9 cellular contexts compared by ENCODE assay signal in genomic region chr5:141692533-141692888, GRCh38. TPM values are rescaled to one million over a fixed set of nuclear protein-coding genes. Genes with fewer than 3 reads are reported as not detected.
DNase-seq lines count a peak whose midpoint lies in the region; ATAC-seq, FAIRE-seq and TF ChIP-seq lines count a peak whose summit lies in the region.
"Had no signal": no experiment of that assay in that cellular context is flagged by ENCODE, and none has a peak within 500 bp of the region (broad histone marks: within the 10 kb centered on the region; RNA-seq: fewer than 3 reads in every experiment).

No MANE protein-coding gene starts in this region.

- no peak for DNase-seq in right atrium auricular region (ENCODE audit: low spot score)
- no peak for DNase-seq in Right ventricle myocardium superior
- DNase-seq in activated naive CD8-positive, alpha-beta T cell treated with anti-CD3 and anti-CD28 coated beads, Interleukin-2, amount 50 U/mL, for 24 hours, result peak; percentile 13
- DNase-seq in kidney, result no peak
- DNase-seq in type B pancreatic cell (ENCODE audit: extremely low spot score, unreplicated experiment), result no peak
- DNase-seq in putamen (ENCODE audit: low spot score), result no peak
- DNase-seq in foreskin keratinocyte, result no peak

- H3K36me3 ChIP-seq in right atrium auricular region, result no peaks in the 10 kb centered on the region
- no peaks in the 10 kb centered on the region for H3K36me3 ChIP-seq in kidney (ENCODE audit: control insufficient read depth in 1 of 2, insufficient read depth in 2 of 2, low read length in 2 of 2)

- H3K4me1 ChIP-seq in right atrium auricular region, result peaks cover 0 to 20% of the 10 kb centered on the region in 2 donors
- peaks cover 4 to 5% of the 10 kb centered on the region in 2 donors for H3K4me1 ChIP-seq in kidney (ENCODE audit: control insufficient read depth in 1 of 2, insufficient read depth in 1 of 2, low read depth in 1 of 2, low read length in 2 of 2)
- peaks cover 9% of the 10 kb centered on the region for H3K4me1 ChIP-seq in foreskin keratinocyte

- no peak for ATAC-seq in Right ventricle myocardium superior (ENCODE audit: poor library complexity)
- ATAC-seq in activated naive CD8-positive, alpha-beta T cell treated with anti-CD3 and anti-CD28 coated beads, Interleukin-2, amount 50 U/mL, for 24 hours, result no peak
- ATAC-seq in foreskin keratinocyte, result no peak
- ATAC-seq in GM18502 (IDR thresholded peaks at IDR 0.05; ENCODE audit: poor library complexity, unreplicated experiment), result no peak

- H3K27me3 Mint-ChIP-seq in activated naive CD8-positive, alpha-beta T cell treated with anti-CD3 and anti-CD28 coated beads, Interleukin-2, amount 50 U/mL, for 24 hours, result peaks cover 9% of the 10 kb centered on the region
- H3K27me3 Mint-ChIP-seq in type B pancreatic cell, result peaks cover 74% of the 10 kb centered on the region

- H3K27ac ChIP-seq in right atrium auricular region, result no peak overlapping the region
- no peak overlapping the region for H3K27ac ChIP-seq in kidney (ENCODE audit: low read depth in 2 of 2, low read length in 2 of 2)
- H3K27ac ChIP-seq in foreskin keratinocyte, result no peak overlapping the region

- H3K4me3 Mint-ChIP-seq in activated naive CD8-positive, alpha-beta T cell treated with anti-CD3 and anti-CD28 coated beads, Interleukin-2, amount 50 U/mL, for 24 hours, result peak overlapping the region; percentile 55
- H3K4me3 Mint-ChIP-seq in type B pancreatic cell, result peak overlapping the region; percentile 83

- no peaks in the 10 kb centered on the region for H3K9me3 Mint-ChIP-seq in activated naive CD8-positive, alpha-beta T cell treated with anti-CD3 and anti-CD28 coated beads, Interleukin-2, amount 50 U/mL, for 24 hours
- no peaks in the 10 kb centered on the region for H3K9me3 Mint-ChIP-seq in type B pancreatic cell

- H3K9ac ChIP-seq in kidney (ENCODE audit: low read length in 2 of 2), result no peak overlapping the region

- H3K4me3 ChIP-seq in right atrium auricular region (peak overlapping the region; percentile 15 to 33), kidney (ENCODE audit: low read length in 2 of 2) (peak overlapping the region; percentile 42 to 57)

- no peak for TF ChIP-seq CTCF in right atrium auricular region (IDR thresholded peaks at IDR 0.05)
- TF ChIP-seq CTCF in kidney (IDR thresholded peaks at IDR 0.05; ENCODE audit: borderline replicate concordance, extremely low read depth, insufficient read depth), result no peak
- TF ChIP-seq CTCF in type B pancreatic cell (conservative IDR thresholded peaks at IDR 0.05), result no peak
- TF ChIP-seq CTCF in foreskin keratinocyte (conservative IDR thresholded peaks at IDR 0.05), result no peak

- H3K27me3 ChIP-seq in right atrium auricular region (no peaks in the 10 kb centered on the region), foreskin keratinocyte (peaks cover 26% of the 10 kb centered on the region)

- H3K9me3 ChIP-seq in right atrium auricular region, result no peaks in the 10 kb centered on the region
- no peaks in the 10 kb centered on the region for H3K9me3 ChIP-seq in kidney (ENCODE audit: control insufficient read depth in 1 of 2, low read length in 2 of 2)

- H3K27ac Mint-ChIP-seq in activated naive CD8-positive, alpha-beta T cell treated with anti-CD3 and anti-CD28 coated beads, Interleukin-2, amount 50 U/mL, for 24 hours, result peak overlapping the region; percentile 25
- no peak overlapping the region for H3K27ac Mint-ChIP-seq in type B pancreatic cell

- no peaks in the 10 kb centered on the region for H3K36me3 Mint-ChIP-seq in activated naive CD8-positive, alpha-beta T cell treated with anti-CD3 and anti-CD28 coated beads, Interleukin-2, amount 50 U/mL, for 24 hours (ENCODE audit: low read depth)
- H3K36me3 Mint-ChIP-seq in type B pancreatic cell, result no peaks in the 10 kb centered on the region

- peaks cover 25% of the 10 kb centered on the region for H3K4me1 Mint-ChIP-seq in activated naive CD8-positive, alpha-beta T cell treated with anti-CD3 and anti-CD28 coated beads, Interleukin-2, amount 50 U/mL, for 24 hours
- peaks cover 9% of the 10 kb centered on the region for H3K4me1 Mint-ChIP-seq in type B pancreatic cell (ENCODE audit: unreplicated experiment)

- FAIRE-seq in kidney (lab: Jason Lieb, UNC), result no peak

- intact Hi-C loops in Right ventricle myocardium superior (cut with DNase I) (loop anchor here (5.0 kb wide), 1 partner anchor 270 kb away; no protein-coding TSS in a partner anchor), kidney (cut with DNase I) (loop anchor here (5.0 to 10.0 kb wide), 2 partner anchors 190 to 262 kb away; partner anchors contain the start of gene PCDH12)

RNA-seq across cellular contexts. Expression of gene ARAP3, which starts 10.5 kb away (rescaled TPM):
- total RNA-seq in right atrium auricular region, result 10 to 100 TPM in 1 of 2 donors, 1 to 10 TPM in 1; 5.6 to 12.5 TPM
- 12.5 TPM for total RNA-seq in Right ventricle myocardium superior
- 19.8 TPM for total RNA-seq in kidney
- 7.2 TPM for polyA plus RNA-seq in kidney (ENCODE audit: insufficient read depth, low read depth, low replicate concordance)
- 8.4 and 10.2 TPM in 2 replicates for total RNA-seq in type B pancreatic cell (ENCODE audit: low replicate concordance)
- total RNA-seq in foreskin keratinocyte, result 4.8 and 7.0 TPM in 2 replicates
- polyA plus RNA-seq in foreskin keratinocyte, result 3.7 and 5.0 TPM in 2 replicates
- total RNA-seq: G401 had no signal

RNA-seq across cellular contexts. Expression of gene FCHSD1, which starts 41.3 kb away (rescaled TPM):
- 1 to 10 TPM; 5.1 to 6.4 TPM for total RNA-seq in right atrium auricular region
- 2.6 TPM for total RNA-seq in Right ventricle myocardium superior
- total RNA-seq in kidney, result 20.3 TPM
- polyA plus RNA-seq in kidney (ENCODE audit: insufficient read depth, low read depth, low replicate concordance), result 6.4 TPM
- total RNA-seq in type B pancreatic cell (ENCODE audit: low replicate concordance), result 28.5 and 29.4 TPM in 2 replicates
- total RNA-seq in foreskin keratinocyte, result 13.5 and 14.6 TPM in 2 replicates
- polyA plus RNA-seq in foreskin keratinocyte, result 9.8 and 11.3 TPM in 2 replicates

RNA-seq across cellular contexts. Expression of gene RELL2, which starts 55.7 kb away (rescaled TPM):
- total RNA-seq in right atrium auricular region (1 to 10 TPM in 1 of 2 donors, under 1 TPM in 1; 0.41 to 1.3 TPM), Right ventricle myocardium superior (0.86 TPM), kidney (3.0 TPM), type B pancreatic cell (ENCODE audit: low replicate concordance) (6.9 and 8.1 TPM in 2 replicates), foreskin keratinocyte (16.3 and 20.3 TPM in 2 replicates)
- polyA plus RNA-seq in kidney (ENCODE audit: insufficient read depth, low read depth, low replicate concordance) (8.2 TPM), foreskin keratinocyte (16.7 and 21.5 TPM in 2 replicates)

RNA-seq across cellular contexts. Expression of gene HDAC3, which starts 55.9 kb away (rescaled TPM):
- total RNA-seq in right atrium auricular region, result 10 to 100 TPM; 21.0 to 22.2 TPM
- 29.1 TPM for total RNA-seq in Right ventricle myocardium superior
- total RNA-seq in kidney, result 44.7 TPM
- polyA plus RNA-seq in kidney (ENCODE audit: insufficient read depth, low read depth, low replicate concordance), result 47.5 TPM
- total RNA-seq in type B pancreatic cell (ENCODE audit: low replicate concordance), result 65.8 and 87.8 TPM in 2 replicates
- total RNA-seq in foreskin keratinocyte, result 64.1 and 67.5 TPM in 2 replicates
- 65.9 and 71.7 TPM in 2 replicates for polyA plus RNA-seq in foreskin keratinocyte
